Comparison of ENCODE assay signal across 21 cellular contexts in genomic region chr3:93991286-93992030, GRCh38. TPM values are rescaled to one million over a fixed set of nuclear protein-coding genes. Genes with fewer than 3 reads are reported as not detected.
DNase-seq lines count a peak whose midpoint lies in the region; ATAC-seq and TF ChIP-seq lines count a peak whose summit lies in the region.
"Had no signal": no experiment of that assay in that cellular context is flagged by ENCODE, and none has a peak within 500 bp of the region (broad histone marks: within the 10 kb centered on the region; RNA-seq: fewer than 3 reads in every experiment).

No MANE protein-coding gene starts in this region.

- H4K8ac ChIP-seq in trophoblast cell (ENCODE audit: low read depth, low read length) = no peak overlapping the region

- H3K18ac ChIP-seq in trophoblast cell (ENCODE audit: low read length) = no peak overlapping the region

- H3K27me3 Mint-ChIP-seq in activated naive CD8-positive, alpha-beta T cell treated with anti-CD3 and anti-CD28 coated beads, Interleukin-2, amount 50 U/mL, for 24 hours = no peaks in the 10 kb centered on the region
- H3K27me3 Mint-ChIP-seq: CD4-positive, alpha-beta memory T cell had no signal

- H3K4me3 ChIP-seq in trophoblast cell (ENCODE audit: low read depth, low read length) (no peak overlapping the region), brain microvascular endothelial cell (ENCODE audit: low read depth, low read length) (no peak overlapping the region), MG63 (no peak overlapping the region)
- H3K4me3 ChIP-seq: BLaER1 had no signal

- H2AFZ ChIP-seq in trophoblast cell (ENCODE audit: insufficient read depth, low read length, poor library complexity) = no peak overlapping the region

- H2BK12ac ChIP-seq in trophoblast cell (ENCODE audit: low read length) = no peak overlapping the region

- H3K23ac ChIP-seq in trophoblast cell (ENCODE audit: low read length) = no peak overlapping the region

- H2AK5ac ChIP-seq in trophoblast cell (ENCODE audit: low read length) = no peak overlapping the region

- peak overlapping the region; percentile 69 for H3K9ac ChIP-seq in trophoblast cell (ENCODE audit: low read length)
- H3K9ac ChIP-seq: BLaER1 had no signal

- no peaks in the 10 kb centered on the region for H3K79me2 ChIP-seq in trophoblast cell (ENCODE audit: control insufficient read depth, insufficient read depth, low read length, poor library complexity)

- WGBS in trophoblast cell (ENCODE audit: extremely low coverage, insufficient coverage, insufficient read length) = no CpG with 5 or more reads among the region's 5 CpGs

- no peak overlapping the region for H3K4me3 Mint-ChIP-seq in activated naive CD8-positive, alpha-beta T cell treated with anti-CD3 and anti-CD28 coated beads, Interleukin-2, amount 50 U/mL, for 24 hours
- H3K4me3 Mint-ChIP-seq: CD14-positive monocyte, H9 had no signal

- DNase-seq in NCI-H510A (lab: John Stamatoyannopoulos, UW) (peak; percentile 1), NCI-H510A treated with DMSO at 0.1 percent for 48 hours (lab: John Stamatoyannopoulos, UW) (no peak), NCI-H69 (lab: John Stamatoyannopoulos, UW) (peak; percentile 7), trophoblast cell (no peak), brain microvascular endothelial cell (no peak), MG63 (no peak)
- no peak for DNase-seq in activated naive CD8-positive, alpha-beta T cell treated with anti-CD3 and anti-CD28 coated beads, Interleukin-2, amount 50 U/mL, for 24 hours
- DNase-seq: 8988T; CD4-positive, alpha-beta memory T cell; DMS153; GDM1; H9 had no signal

- H4K91ac ChIP-seq in trophoblast cell (ENCODE audit: low read depth, low read length) = no peak overlapping the region

- H2BK5ac ChIP-seq in trophoblast cell (ENCODE audit: low read depth, low read length, poor library complexity) = no peak overlapping the region

- H3K14ac ChIP-seq in trophoblast cell (ENCODE audit: low read length) = no peak overlapping the region

- no peaks in the 10 kb centered on the region for H3K79me1 ChIP-seq in trophoblast cell (ENCODE audit: low read length)

- H3K4me1 Mint-ChIP-seq in activated naive CD8-positive, alpha-beta T cell treated with anti-CD3 and anti-CD28 coated beads, Interleukin-2, amount 50 U/mL, for 24 hours = no peaks in the 10 kb centered on the region
- H3K4me1 Mint-ChIP-seq: CD14-positive monocyte had no signal

- no peaks in the 10 kb centered on the region for H3K36me3 ChIP-seq in trophoblast cell (ENCODE audit: control insufficient read depth in 1 of 2, insufficient read depth in 2 of 2, low read length in 2 of 2)
- H3K36me3 ChIP-seq in brain microvascular endothelial cell (replicated peaks) = no peaks in the 10 kb centered on the region
- no peaks in the 10 kb centered on the region for H3K36me3 ChIP-seq in MG63
- H3K36me3 ChIP-seq: BLaER1 had no signal

- H3K4me2 ChIP-seq in trophoblast cell (ENCODE audit: low read length) = no peak overlapping the region
- H3K4me2 ChIP-seq: BLaER1 had no signal

- H3K36me3 Mint-ChIP-seq in activated naive CD8-positive, alpha-beta T cell treated with anti-CD3 and anti-CD28 coated beads, Interleukin-2, amount 50 U/mL, for 24 hours (ENCODE audit: low read depth) = no peaks in the 10 kb centered on the region
- H3K36me3 Mint-ChIP-seq: CD14-positive monocyte; CD4-positive, alpha-beta memory T cell had no signal

- no peak overlapping the region for H3K4ac ChIP-seq in trophoblast cell (ENCODE audit: low read depth, low read length)

- H2BK120ac ChIP-seq in trophoblast cell (ENCODE audit: insufficient read depth, low read length, poor library complexity) = no peak overlapping the region

- H4K12ac ChIP-seq in trophoblast cell (ENCODE audit: low read depth, low read length) = no peak overlapping the region

- H3K9me3 Mint-ChIP-seq in activated naive CD8-positive, alpha-beta T cell treated with anti-CD3 and anti-CD28 coated beads, Interleukin-2, amount 50 U/mL, for 24 hours = no peaks in the 10 kb centered on the region
- H3K9me3 Mint-ChIP-seq: CD14-positive monocyte; CD4-positive, alpha-beta memory T cell; H9 had no signal

- H3K27ac Mint-ChIP-seq in activated naive CD8-positive, alpha-beta T cell treated with anti-CD3 and anti-CD28 coated beads, Interleukin-2, amount 50 U/mL, for 24 hours = no peak overlapping the region
- H3K27ac Mint-ChIP-seq: CD14-positive monocyte; CD4-positive, alpha-beta memory T cell; H9 had no signal

- TF ChIP-seq CTCF in brain microvascular endothelial cell (IDR thresholded peaks at IDR 0.05; ENCODE audit: low read depth, low read length, missing control alignments) = no peak

- H3K27ac ChIP-seq in trophoblast cell (ENCODE audit: low read depth, low read length) (no peak overlapping the region), brain microvascular endothelial cell (no peak overlapping the region)
- H3K27ac ChIP-seq: BLaER1, HL-60 had no signal

- H3K9me3 ChIP-seq in trophoblast cell (ENCODE audit: insufficient read depth, low read depth, low read length) (no peaks in the 10 kb centered on the region), MG63 (no peaks in the 10 kb centered on the region)
- H3K9me3 ChIP-seq: BLaER1 had no signal

- H3K4me1 ChIP-seq in trophoblast cell (ENCODE audit: control insufficient read depth in 1 of 2, insufficient read depth in 2 of 2, low read length in 2 of 2) = no peaks in the 10 kb centered on the region
- H3K4me1 ChIP-seq: BLaER1 had no signal

- no peak for ATAC-seq in activated naive CD8-positive, alpha-beta T cell treated with anti-CD3 and anti-CD28 coated beads, Interleukin-2, amount 50 U/mL, for 24 hours
- ATAC-seq in HG03457 (IDR thresholded peaks at IDR 0.05; ENCODE audit: unreplicated experiment) = no peak

- H3K27me3 ChIP-seq in trophoblast cell (ENCODE audit: insufficient read depth, low read length) (no peaks in the 10 kb centered on the region), brain microvascular endothelial cell (replicated peaks) (no peaks in the 10 kb centered on the region), MG63 (no peaks in the 10 kb centered on the region)
- H3K27me3 ChIP-seq: BLaER1 had no signal

- in situ Hi-C loops in brain microvascular endothelial cell (cut with HindIII; ENCODE audit: low pct_ligation_motif_present, low sequenced_read_pairs) = no loop called here

RNA-seq across cellular contexts. Expression of gene ARL13B, which starts 11.5 kb away (rescaled TPM):
- polyA plus RNA-seq in trophoblast cell (2013) = 5.7 and 5.8 TPM in 2 replicates
- total RNA-seq in MG63 (2014; rRNA removed; shearing (Covaris generic); ENCODE audit: low replicate concordance) = 6.6 TPM in 2 replicates

RNA-seq across cellular contexts. Expression of gene PROS1, which starts 17.8 kb away (rescaled TPM):
- polyA plus RNA-seq in trophoblast cell (2013) = 11.2 and 11.9 TPM in 2 replicates
- 5.4 and 13.1 TPM in 2 replicates for total RNA-seq in MG63 (2014; rRNA removed; shearing (Covaris generic); ENCODE audit: low replicate concordance)
- total RNA-seq: CD4-positive, alpha-beta memory T cell had no signal
- polyA plus RNA-seq: CD4-positive, alpha-beta memory T cell had no signal

RNA-seq across cellular contexts. Expression of gene STX19, which starts 36.9 kb away (rescaled TPM):
- 0.04 TPM in 1 of 2 replicates, not detected in the other for polyA plus RNA-seq in trophoblast cell (2013)
- not detected in 2 replicates for total RNA-seq in MG63 (2014; rRNA removed; shearing (Covaris generic); ENCODE audit: low replicate concordance)
- total RNA-seq: A673, Daoy, H1, H9, HT1080 had no signal
- polyA plus RNA-seq: AG04450, CD14-positive monocyte, H1 had no signal

Comparison
In these comparisons a context has a peak if more than half of its experiments do, and no peak if none do; other contexts are left out.
1. DNase-seq: peak in NCI-H510A (single experiment) and NCI-H69 (single experiment); none in NCI-H510A treated with DMSO at 0.1 percent for 48 hours (single experiment), trophoblast cell (0 of 2), activated naive CD8-positive, alpha-beta T cell treated with anti-CD3 and anti-CD28 coated beads, Interleukin-2, amount 50 U/mL, for 24 hours (single experiment), brain microvascular endothelial cell (single experiment) and MG63 (single experiment).